15 cellular contexts compared by ENCODE assay signal in genomic region chr20:1368448-1369199, GRCh38. TPM values are rescaled to one million over a fixed set of nuclear protein-coding genes. Genes with fewer than 3 reads are reported as not detected.
DNase-seq lines count a peak whose midpoint lies in the region; ATAC-seq, FAIRE-seq and TF ChIP-seq lines count a peak whose summit lies in the region.
"Had no signal": no experiment of that assay in that cellular context is flagged by ENCODE, and none has a peak within 500 bp of the region (broad histone marks: within the 10 kb centered on the region; RNA-seq: fewer than 3 reads in every experiment).

No MANE protein-coding gene starts in this region.

- peak; percentile 82 for ATAC-seq in mucosa of descending colon
- ATAC-seq in GM19452 (IDR thresholded peaks at IDR 0.05; ENCODE audit: unreplicated experiment) = no peak
- ATAC-seq in HG03135 (IDR thresholded peaks at IDR 0.05; ENCODE audit: unreplicated experiment) = no peak
- ATAC-seq: body of pancreas, pancreas had no signal

- peaks cover 12% of the 10 kb centered on the region for H3K36me3 ChIP-seq in bronchial epithelial cell (ENCODE audit: control insufficient read depth, insufficient read depth, low read length)
- no peaks in the 10 kb centered on the region for H3K36me3 ChIP-seq in mucosa of descending colon (ENCODE audit: low read depth)

- no peaks in the 10 kb centered on the region for H3K9me3 ChIP-seq in mucosa of descending colon
- H3K9me3 ChIP-seq: body of pancreas, pancreas, SJSA1 had no signal

- TF ChIP-seq CTCF in bronchial epithelial cell (IDR thresholded peaks at IDR 0.05; ENCODE audit: insufficient read depth, low read length, severe bottlenecking) (no peak), mucosa of descending colon (IDR thresholded peaks at IDR 0.05) (no peak)

- peaks cover 22% of the 10 kb centered on the region for H3K4me1 ChIP-seq in mucosa of descending colon (ENCODE audit: low read depth)

- FAIRE-seq in bronchial epithelial cell (lab: Jason Lieb, UNC) = peak; percentile 98
- FAIRE-seq: pancreas had no signal

- H3K4me3 ChIP-seq in bronchial epithelial cell (ENCODE audit: low read depth, low read length) (no peak overlapping the region), mucosa of descending colon (no peak overlapping the region)
- H3K4me3 ChIP-seq: body of pancreas, pancreas, SJSA1 had no signal

- DNase-seq in AG20443 (ENCODE audit: low spot score) (peak; percentile 43), LHCN-M2 (ENCODE audit: low read depth) (peak; percentile 84), bronchial epithelial cell (ENCODE audit: low read depth) (no peak), mucosa of descending colon (no peak), NCI-H1417 treated with DMSO at 0.1 percent for 48 hours (lab: John Stamatoyannopoulos, UW) (no peak), T-helper 9 cell (no peak)
- DNase-seq: activated CD4-positive, alpha-beta T cell treated with anti-CD3 and anti-CD28 coated beads, Interleukin-2, amount 50 U/mL, for 48 hours; body of pancreas; CD4-positive, CD25-positive, alpha-beta regulatory T cell; erythroblast; NCI-H510A; pancreas had no signal

- intact Hi-C loops in mucosa of descending colon (cut with DNase I, micrococcal nuclease) = no loop called here

- no peaks in the 10 kb centered on the region for H3K27me3 ChIP-seq in bronchial epithelial cell (ENCODE audit: control insufficient read depth, insufficient read depth, low read length)
- H3K27me3 ChIP-seq: body of pancreas, pancreas, SJSA1 had no signal

RNA-seq across cellular contexts. Expression of gene FKBP1A, which starts 24.2 kb away (rescaled TPM):
- total RNA-seq in LHCN-M2 (2014; rRNA removed) (130 and 131 TPM in 2 replicates), bronchial epithelial cell (46.9 and 69.3 TPM in 2 replicates), mucosa of descending colon (100 to 1,000 TPM; 168 to 326 (median 300) TPM)
- polyA plus RNA-seq in LHCN-M2 (2012) = 412 TPM

RNA-seq across cellular contexts. Expression of gene SDCBP2, which starts 39.7 kb away (rescaled TPM):
- total RNA-seq in LHCN-M2 (2014; rRNA removed) (1.5 and 2.9 TPM in 2 replicates), bronchial epithelial cell (96.4 and 176 TPM in 2 replicates), mucosa of descending colon (100 to 1,000 TPM; 165 to 447 (median 320) TPM)
- polyA plus RNA-seq in LHCN-M2 (2012) = 1.1 TPM

Comparison
In these comparisons a context has a peak if more than half of its experiments do, and no peak if none do; other contexts are left out.
1. DNase-seq: peak in AG20443 (single experiment) and LHCN-M2 (single experiment); none in bronchial epithelial cell (single experiment), mucosa of descending colon (0 of 3), NCI-H1417 treated with DMSO at 0.1 percent for 48 hours (single experiment) and T-helper 9 cell (single experiment).
2. RNA of gene SDCBP2, which starts 39.7 kb away (total RNA-seq): 165 to 447 TPM in mucosa of descending colon and 96.4 to 176 TPM in bronchial epithelial cell; 1.5 to 2.9 TPM in LHCN-M2; every median in the first group is over 10 times any median in the second.